In genomic region chr18:78882585-78882984, GRCh38 we compare ENCODE assay signal across 8 cellular contexts.
"Had no signal": no experiment of that assay in that cellular context is flagged by ENCODE, and none has a peak within 500 bp of the region (broad histone marks: within the 10 kb centered on the region; RNA-seq: fewer than 3 reads in every experiment).

No MANE protein-coding gene starts in this region.

- H3K4me1 Mint-ChIP-seq: GM23338 had no signal

- H3K4me3 ChIP-seq: GM23338, HAP-1, K562 had no signal

- H3K27ac Mint-ChIP-seq: GM23338, HFFc6 had no signal

- DNase-seq: H7, HFFc6, IMR-90, KG1 had no signal

- H3K36me3 ChIP-seq: HAP-1 had no signal

- H3K4me1 ChIP-seq: HAP-1 had no signal

- ATAC-seq: GM23338, HCT116, K562 had no signal

- H3K4me3 Mint-ChIP-seq: GM23338, HFFc6 had no signal
